Comparison of ENCODE assay signal across 1 cellular context in the genomic region with DNA sequence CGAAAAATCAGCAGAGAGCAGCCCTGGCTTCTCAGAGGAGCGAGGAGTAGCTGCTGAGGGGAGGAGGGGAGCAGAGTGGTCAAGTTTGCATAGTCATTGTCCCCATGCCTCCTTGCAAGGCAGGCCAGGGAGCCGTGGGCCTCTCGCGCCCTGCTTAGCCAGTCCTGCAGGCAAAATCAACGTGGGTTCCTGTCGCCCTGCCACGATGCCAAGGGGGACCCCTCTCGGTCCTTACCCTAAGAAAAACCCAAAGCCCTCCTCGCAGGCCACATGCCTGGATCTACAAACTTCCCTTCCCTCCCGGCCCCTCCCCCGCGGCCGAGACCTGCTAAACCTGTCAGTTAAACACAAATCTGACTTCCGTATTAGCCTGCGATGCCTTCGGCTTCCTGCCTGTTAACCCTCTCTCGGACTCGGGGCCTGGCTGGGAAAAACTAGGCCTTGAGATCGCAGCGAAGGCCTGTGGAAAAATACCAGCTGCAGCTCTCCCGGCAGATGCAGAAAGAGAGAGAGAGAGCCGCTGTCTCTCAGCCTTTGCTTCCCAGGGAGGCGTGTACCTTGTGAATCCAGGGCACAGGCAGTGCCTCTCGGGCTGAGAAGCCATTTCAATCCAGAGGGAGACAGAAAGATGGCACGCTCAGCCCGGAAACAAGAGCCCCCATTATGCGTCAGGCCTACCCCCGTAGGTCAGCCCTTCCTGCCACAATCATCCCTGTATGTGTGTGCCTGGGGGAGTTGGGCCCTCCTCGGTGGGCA.
TF ChIP-seq lines count a peak whose summit lies in the region.

No MANE protein-coding gene starts in this region.

TF ChIP-seq in neural cell, 6 proteins besides CTCF, POLR2A, EP300 and RAD21 (continued from another document):
- TF ChIP-seq REST (IDR thresholded peaks at IDR 0.05; ENCODE audit: borderline replicate concordance) (peak; percentile 76), MXI1 (conservative IDR thresholded peaks at IDR 0.05; ENCODE audit: poor library complexity, severe bottlenecking) (peak; percentile 45)
